ENCODE assay signal across 22 cellular contexts in the genomic region with DNA sequence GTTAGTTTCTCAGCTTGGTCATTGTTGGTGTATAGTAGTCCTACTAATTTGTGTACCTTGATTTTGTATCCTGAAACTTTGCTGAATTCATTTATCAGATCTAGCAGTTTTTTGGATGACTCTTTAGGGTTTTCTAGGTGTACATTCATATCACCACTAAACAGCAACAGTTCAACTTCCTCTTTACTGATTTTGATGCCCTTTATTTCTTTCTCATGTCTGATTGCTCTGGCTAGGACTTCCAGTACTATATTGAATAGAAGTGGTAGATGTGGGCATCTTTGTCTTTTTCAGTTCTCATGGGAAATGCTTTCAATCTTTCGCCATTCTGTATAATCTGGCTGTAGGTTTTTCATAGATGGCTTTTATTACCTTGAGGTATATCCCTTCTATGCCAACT.
"Had no signal": no experiment of that assay in that cellular context is flagged by ENCODE, and none has a peak within 500 bp of the region (broad histone marks: within the 10 kb centered on the region; RNA-seq: fewer than 3 reads in every experiment).

No MANE protein-coding gene starts in this region.

- DNase-seq: effector memory CD8-positive, alpha-beta T cell; glutamatergic neuron; left lung; lower lobe of right lung; naive thymus-derived CD4-positive, alpha-beta T cell; nephron progenitor cell; psoas muscle; retina; right lobe of liver; spleen; stimulated activated CD4-positive, alpha-beta T cell treated with anti-CD3 and anti-CD28 coated beads, Interleukin-15, amount 100 ng/mL, for 24 hours; stimulated activated CD4-positive, alpha-beta T cell treated with anti-CD3 and anti-CD28 coated beads, Interleukin-1b, Interleukin-23, amount 100 ng/mL, for 48 hours; stimulated activated CD4-positive, alpha-beta T cell treated with anti-CD3 and anti-CD28 coated beads, Interleukin-4, amount 100 ng/mL, for 4 hours; stimulated activated naive CD4-positive, alpha-beta T cell treated with Interleukin-2 at 50 U/mL for 16 hours; thyroid gland; upper lobe of left lung; uterus had no signal

- H3K27me3 ChIP-seq: esophagus muscularis mucosa, gastroesophageal sphincter, left lung, right lobe of liver, thyroid gland, upper lobe of left lung, uterus had no signal

- H3K4me3 ChIP-seq: esophagus muscularis mucosa, gastroesophageal sphincter, left lung, lower lobe of right lung, psoas muscle, right lobe of liver, spleen, thyroid gland, upper lobe of left lung, uterus had no signal

- FAIRE-seq: colon, keratinocyte had no signal

- ATAC-seq: effector memory CD8-positive, alpha-beta T cell; gastroesophageal sphincter; left lung; lower lobe of right lung; naive thymus-derived CD4-positive, alpha-beta T cell; psoas muscle; right lobe of liver had no signal

- H3K4me1 ChIP-seq: esophagus muscularis mucosa, gastroesophageal sphincter, left lung, lower lobe of right lung, psoas muscle, right lobe of liver, spleen, thyroid gland, upper lobe of left lung, uterus had no signal

- H3K9me3 ChIP-seq: lower lobe of right lung, right lobe of liver, thyroid gland, uterus had no signal

- H3K36me3 ChIP-seq: esophagus muscularis mucosa, gastroesophageal sphincter, left lung, lower lobe of right lung, right lobe of liver, spleen, thyroid gland, upper lobe of left lung, uterus had no signal

- H3K27ac ChIP-seq: epithelial cell of prostate, esophagus muscularis mucosa, gastroesophageal sphincter, left lung, lower lobe of right lung, psoas muscle, right lobe of liver, spleen, thyroid gland, upper lobe of left lung, uterus had no signal
